In genomic region chr17:73360961-73361761, GRCh38 we compare ENCODE assay signal across 2 cellular contexts.
A peak's percentile ranks its signal among the peaks of the same experiment; 100 is the strongest.
TF ChIP-seq lines count a peak whose summit lies in the region.

No MANE protein-coding gene starts in this region.

TF ChIP-seq in H1, 55 proteins besides CTCF, POLR2A, EP300 and RAD21:
- peak; percentile 57 for TF ChIP-seq CTBP2 (IDR thresholded peaks at IDR 0.05; ENCODE audit: borderline replicate concordance, insufficient read depth, insufficient read length, low read length)
- TF ChIP-seq RBBP5 (IDR thresholded peaks at IDR 0.05; ENCODE audit: borderline replicate concordance, low read depth, low read length): peak; percentile 11; the same call in 1 of the 2 replicates
- 0 out of 4 replicates have a peak, but pooled peaks of 1 of the 2 experiments have one; percentile 13 for TF ChIP-seq HDAC2 (IDR thresholded peaks at IDR 0.05; ENCODE audit: borderline replicate concordance in 1 of 2, low read depth in 2 of 2, low read length in 2 of 2)
- TF ChIP-seq, protein P1, sequence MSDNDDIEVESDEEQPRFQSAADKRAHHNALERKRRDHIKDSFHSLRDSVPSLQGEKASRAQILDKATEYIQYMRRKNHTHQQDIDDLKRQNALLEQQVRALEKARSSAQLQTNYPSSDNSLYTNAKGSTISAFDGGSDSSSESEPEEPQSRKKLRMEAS (IDR thresholded peaks at IDR 0.05): no peak; the same call in 1 of the 2 replicates
- TF ChIP-seq POLR2AphosphoS5 (IDR thresholded peaks at IDR 0.05; ENCODE audit: low read depth, low read length): 0 out of 2 replicates have a peak, but pooled peaks have one; percentile 28
- no peak for TF ChIP-seq TCF12 (IDR thresholded peaks at IDR 0.05; ENCODE audit: low read depth, low read length)
- TF ChIP-seq, protein P2, sequence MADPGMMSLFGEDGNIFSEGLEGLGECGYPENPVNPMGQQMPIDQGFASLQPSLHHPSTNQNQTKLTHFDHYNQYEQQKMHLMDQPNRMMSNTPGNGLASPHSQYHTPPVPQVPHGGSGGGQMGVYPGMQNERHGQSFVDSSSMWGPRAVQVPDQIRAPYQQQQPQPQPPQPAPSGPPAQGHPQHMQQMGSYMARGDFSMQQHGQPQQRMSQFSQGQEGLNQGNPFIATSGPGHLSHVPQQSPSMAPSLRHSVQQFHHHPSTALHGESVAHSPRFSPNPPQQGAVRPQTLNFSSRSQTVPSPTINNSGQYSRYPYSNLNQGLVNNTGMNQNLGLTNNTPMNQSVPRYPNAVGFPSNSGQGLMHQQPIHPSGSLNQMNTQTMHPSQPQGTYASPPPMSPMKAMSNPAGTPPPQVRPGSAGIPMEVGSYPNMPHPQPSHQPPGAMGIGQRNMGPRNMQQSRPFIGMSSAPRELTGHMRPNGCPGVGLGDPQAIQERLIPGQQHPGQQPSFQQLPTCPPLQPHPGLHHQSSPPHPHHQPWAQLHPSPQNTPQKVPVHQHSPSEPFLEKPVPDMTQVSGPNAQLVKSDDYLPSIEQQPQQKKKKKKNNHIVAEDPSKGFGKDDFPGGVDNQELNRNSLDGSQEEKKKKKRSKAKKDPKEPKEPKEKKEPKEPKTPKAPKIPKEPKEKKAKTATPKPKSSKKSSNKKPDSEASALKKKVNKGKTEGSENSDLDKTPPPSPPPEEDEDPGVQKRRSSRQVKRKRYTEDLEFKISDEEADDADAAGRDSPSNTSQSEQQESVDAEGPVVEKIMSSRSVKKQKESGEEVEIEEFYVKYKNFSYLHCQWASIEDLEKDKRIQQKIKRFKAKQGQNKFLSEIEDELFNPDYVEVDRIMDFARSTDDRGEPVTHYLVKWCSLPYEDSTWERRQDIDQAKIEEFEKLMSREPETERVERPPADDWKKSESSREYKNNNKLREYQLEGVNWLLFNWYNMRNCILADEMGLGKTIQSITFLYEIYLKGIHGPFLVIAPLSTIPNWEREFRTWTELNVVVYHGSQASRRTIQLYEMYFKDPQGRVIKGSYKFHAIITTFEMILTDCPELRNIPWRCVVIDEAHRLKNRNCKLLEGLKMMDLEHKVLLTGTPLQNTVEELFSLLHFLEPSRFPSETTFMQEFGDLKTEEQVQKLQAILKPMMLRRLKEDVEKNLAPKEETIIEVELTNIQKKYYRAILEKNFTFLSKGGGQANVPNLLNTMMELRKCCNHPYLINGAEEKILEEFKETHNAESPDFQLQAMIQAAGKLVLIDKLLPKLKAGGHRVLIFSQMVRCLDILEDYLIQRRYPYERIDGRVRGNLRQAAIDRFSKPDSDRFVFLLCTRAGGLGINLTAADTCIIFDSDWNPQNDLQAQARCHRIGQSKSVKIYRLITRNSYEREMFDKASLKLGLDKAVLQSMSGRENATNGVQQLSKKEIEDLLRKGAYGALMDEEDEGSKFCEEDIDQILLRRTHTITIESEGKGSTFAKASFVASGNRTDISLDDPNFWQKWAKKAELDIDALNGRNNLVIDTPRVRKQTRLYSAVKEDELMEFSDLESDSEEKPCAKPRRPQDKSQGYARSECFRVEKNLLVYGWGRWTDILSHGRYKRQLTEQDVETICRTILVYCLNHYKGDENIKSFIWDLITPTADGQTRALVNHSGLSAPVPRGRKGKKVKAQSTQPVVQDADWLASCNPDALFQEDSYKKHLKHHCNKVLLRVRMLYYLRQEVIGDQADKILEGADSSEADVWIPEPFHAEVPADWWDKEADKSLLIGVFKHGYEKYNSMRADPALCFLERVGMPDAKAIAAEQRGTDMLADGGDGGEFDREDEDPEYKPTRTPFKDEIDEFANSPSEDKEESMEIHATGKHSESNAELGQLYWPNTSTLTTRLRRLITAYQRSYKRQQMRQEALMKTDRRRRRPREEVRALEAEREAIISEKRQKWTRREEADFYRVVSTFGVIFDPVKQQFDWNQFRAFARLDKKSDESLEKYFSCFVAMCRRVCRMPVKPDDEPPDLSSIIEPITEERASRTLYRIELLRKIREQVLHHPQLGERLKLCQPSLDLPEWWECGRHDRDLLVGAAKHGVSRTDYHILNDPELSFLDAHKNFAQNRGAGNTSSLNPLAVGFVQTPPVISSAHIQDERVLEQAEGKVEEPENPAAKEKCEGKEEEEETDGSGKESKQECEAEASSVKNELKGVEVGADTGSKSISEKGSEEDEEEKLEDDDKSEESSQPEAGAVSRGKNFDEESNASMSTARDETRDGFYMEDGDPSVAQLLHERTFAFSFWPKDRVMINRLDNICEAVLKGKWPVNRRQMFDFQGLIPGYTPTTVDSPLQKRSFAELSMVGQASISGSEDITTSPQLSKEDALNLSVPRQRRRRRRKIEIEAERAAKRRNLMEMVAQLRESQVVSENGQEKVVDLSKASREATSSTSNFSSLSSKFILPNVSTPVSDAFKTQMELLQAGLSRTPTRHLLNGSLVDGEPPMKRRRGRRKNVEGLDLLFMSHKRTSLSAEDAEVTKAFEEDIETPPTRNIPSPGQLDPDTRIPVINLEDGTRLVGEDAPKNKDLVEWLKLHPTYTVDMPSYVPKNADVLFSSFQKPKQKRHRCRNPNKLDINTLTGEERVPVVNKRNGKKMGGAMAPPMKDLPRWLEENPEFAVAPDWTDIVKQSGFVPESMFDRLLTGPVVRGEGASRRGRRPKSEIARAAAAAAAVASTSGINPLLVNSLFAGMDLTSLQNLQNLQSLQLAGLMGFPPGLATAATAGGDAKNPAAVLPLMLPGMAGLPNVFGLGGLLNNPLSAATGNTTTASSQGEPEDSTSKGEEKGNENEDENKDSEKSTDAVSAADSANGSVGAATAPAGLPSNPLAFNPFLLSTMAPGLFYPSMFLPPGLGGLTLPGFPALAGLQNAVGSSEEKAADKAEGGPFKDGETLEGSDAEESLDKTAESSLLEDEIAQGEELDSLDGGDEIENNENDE (IDR thresholded peaks at IDR 0.05; ENCODE audit: insufficient replicate concordance, low read length): no peak

TF ChIP-seq in HepG2, 621 proteins besides CTCF, POLR2A, EP300 and RAD21:
- TF ChIP-seq, protein P3, sequence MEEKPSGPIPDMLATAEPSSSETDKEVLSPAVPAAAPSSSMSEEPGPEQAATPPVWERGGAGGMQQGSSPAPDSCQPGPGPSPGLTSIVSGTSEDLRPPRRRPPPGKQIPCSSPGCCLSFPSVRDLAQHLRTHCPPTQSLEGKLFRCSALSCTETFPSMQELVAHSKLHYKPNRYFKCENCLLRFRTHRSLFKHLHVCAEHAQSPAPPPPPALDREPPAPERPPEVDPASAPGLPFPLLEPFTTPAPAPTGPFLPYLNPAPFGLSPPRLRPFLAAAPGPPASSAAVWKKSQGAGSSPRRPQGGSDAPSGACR (CRISPR knock-in tag; IDR thresholded peaks at IDR 0.05): 0 out of 2 replicates have a peak, but pooled peaks have one; percentile 18
- TF ChIP-seq, protein P4, sequence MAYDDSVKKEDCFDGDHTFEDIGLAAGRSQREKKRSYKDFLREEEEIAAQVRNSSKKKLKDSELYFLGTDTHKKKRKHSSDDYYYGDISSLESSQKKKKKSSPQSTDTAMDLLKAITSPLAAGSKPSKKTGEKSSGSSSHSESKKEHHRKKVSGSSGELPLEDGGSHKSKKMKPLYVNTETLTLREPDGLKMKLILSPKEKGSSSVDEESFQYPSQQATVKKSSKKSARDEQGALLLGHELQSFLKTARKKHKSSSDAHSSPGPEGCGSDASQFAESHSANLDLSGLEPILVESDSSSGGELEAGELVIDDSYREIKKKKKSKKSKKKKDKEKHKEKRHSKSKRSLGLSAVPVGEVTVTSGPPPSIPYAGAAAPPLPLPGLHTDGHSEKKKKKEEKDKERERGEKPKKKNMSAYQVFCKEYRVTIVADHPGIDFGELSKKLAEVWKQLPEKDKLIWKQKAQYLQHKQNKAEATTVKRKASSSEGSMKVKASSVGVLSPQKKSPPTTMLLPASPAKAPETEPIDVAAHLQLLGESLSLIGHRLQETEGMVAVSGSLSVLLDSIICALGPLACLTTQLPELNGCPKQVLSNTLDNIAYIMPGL (CRISPR knock-in tag; IDR thresholded peaks at IDR 0.05; ENCODE audit: borderline replicate concordance in 1 of 2, low read depth in 1 of 2): 0 out of 4 replicates have a peak, but pooled peaks of 1 of the 2 experiments have one; percentile 37
- TF ChIP-seq ZGPAT (CRISPR knock-in tag; IDR thresholded peaks at IDR 0.05) (no peak), ZNF235 (CRISPR knock-in tag; IDR thresholded peaks at IDR 0.05; ENCODE audit: borderline replicate concordance) (no peak), ATF4 (CRISPR knock-in tag; IDR thresholded peaks at IDR 0.05) (no peak), ZFX (CRISPR knock-in tag; IDR thresholded peaks at IDR 0.05; ENCODE audit: low read depth) (peak; percentile 42; the same call in 1 of the 2 replicates), ZNF687 (CRISPR knock-in tag; IDR thresholded peaks at IDR 0.05) (peak; percentile 61), ISL2 (CRISPR knock-in tag; IDR thresholded peaks at IDR 0.05) (no peak), SP2 (CRISPR knock-in tag; IDR thresholded peaks at IDR 0.05) (no peak), XRCC5 (optimal IDR thresholded peaks at IDR 0.05; ENCODE audit: low read length) (peak; percentile 13), ZFYVE20 (CRISPR knock-in tag; IDR thresholded peaks at IDR 0.05; ENCODE audit: borderline replicate concordance, low read depth) (no peak), ZNF839 (CRISPR knock-in tag; IDR thresholded peaks at IDR 0.05; ENCODE audit: borderline replicate concordance) (peak; percentile 80; the same call in 1 of the 2 replicates), SALL1 (CRISPR knock-in tag; IDR thresholded peaks at IDR 0.05) (peak; percentile 33; the same call in 1 of the 2 replicates), SP5 (CRISPR knock-in tag; IDR thresholded peaks at IDR 0.05; ENCODE audit: borderline replicate concordance, low read depth) (no peak), RBM39 (IDR thresholded peaks at IDR 0.05; ENCODE audit: low read depth, low read length, poor library complexity, severe bottlenecking) (peak; percentile 25), PCBP1 (IDR thresholded peaks at IDR 0.05; ENCODE audit: borderline replicate concordance, low read depth, low read length) (0 out of 2 replicates have a peak, but pooled peaks have one; percentile 56), ZNF740 (CRISPR knock-in tag; IDR thresholded peaks at IDR 0.05) (no peak), ZNF558 (CRISPR knock-in tag; IDR thresholded peaks at IDR 0.05; ENCODE audit: borderline replicate concordance) (0 out of 2 replicates have a peak, but pooled peaks have one; percentile 27), SRSF4 (IDR thresholded peaks at IDR 0.05; ENCODE audit: low read depth, low read length, poor library complexity, severe bottlenecking) (no peak), HNRNPH1 (optimal IDR thresholded peaks at IDR 0.05; ENCODE audit: low read depth, low read length) (no peak)
- TF ChIP-seq, protein P5, sequence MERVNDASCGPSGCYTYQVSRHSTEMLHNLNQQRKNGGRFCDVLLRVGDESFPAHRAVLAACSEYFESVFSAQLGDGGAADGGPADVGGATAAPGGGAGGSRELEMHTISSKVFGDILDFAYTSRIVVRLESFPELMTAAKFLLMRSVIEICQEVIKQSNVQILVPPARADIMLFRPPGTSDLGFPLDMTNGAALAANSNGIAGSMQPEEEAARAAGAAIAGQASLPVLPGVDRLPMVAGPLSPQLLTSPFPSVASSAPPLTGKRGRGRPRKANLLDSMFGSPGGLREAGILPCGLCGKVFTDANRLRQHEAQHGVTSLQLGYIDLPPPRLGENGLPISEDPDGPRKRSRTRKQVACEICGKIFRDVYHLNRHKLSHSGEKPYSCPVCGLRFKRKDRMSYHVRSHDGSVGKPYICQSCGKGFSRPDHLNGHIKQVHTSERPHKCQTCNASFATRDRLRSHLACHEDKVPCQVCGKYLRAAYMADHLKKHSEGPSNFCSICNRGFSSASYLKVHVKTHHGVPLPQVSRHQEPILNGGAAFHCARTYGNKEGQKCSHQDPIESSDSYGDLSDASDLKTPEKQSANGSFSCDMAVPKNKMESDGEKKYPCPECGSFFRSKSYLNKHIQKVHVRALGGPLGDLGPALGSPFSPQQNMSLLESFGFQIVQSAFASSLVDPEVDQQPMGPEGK (CRISPR knock-in tag; IDR thresholded peaks at IDR 0.05): peak; percentile 8; the same call in 1 of the 2 replicates
